In genomic region chr2:29207352-29207751, GRCh38 we compare ENCODE assay signal across 15 cellular contexts.
DNase-seq lines count a peak whose midpoint lies in the region; ATAC-seq and TF ChIP-seq lines count a peak whose summit lies in the region.
"Had no signal": no experiment of that assay in that cellular context is flagged by ENCODE, and none has a peak within 500 bp of the region (broad histone marks: within the 10 kb centered on the region; RNA-seq: fewer than 3 reads in every experiment).

No MANE protein-coding gene starts in this region.

- no peak for TF ChIP-seq CTCF in AG04450 (IDR thresholded peaks at IDR 0.05; ENCODE audit: low read depth, low read length)
- TF ChIP-seq CTCF in Loucy (conservative IDR thresholded peaks at IDR 0.05; ENCODE audit: low read length) = 0 out of 2 replicates have a peak, but pooled peaks have one; percentile 2

- H3K4me2 ChIP-seq in Loucy (ENCODE audit: low read depth, low read length, poor library complexity, severe bottlenecking) = no peak overlapping the region
- H3K4me2 ChIP-seq: KMS-11 had no signal

- peak overlapping the region; percentile 31 for H3K27ac ChIP-seq in AG04450 (ENCODE audit: low read depth, low read length)
- H3K27ac ChIP-seq: C4-2B, GM23248, KMS-11 had no signal

- H3K36me3 ChIP-seq in Loucy (ENCODE audit: insufficient read depth, low read length) = no peaks in the 10 kb centered on the region

- H3K4me1 ChIP-seq in Loucy (ENCODE audit: insufficient read depth, low read length, poor library complexity, severe bottlenecking) = no peaks in the 10 kb centered on the region

- no peaks in the 10 kb centered on the region for H3F3A ChIP-seq in Loucy (ENCODE audit: low read depth)

- no peak overlapping the region for H3K9ac ChIP-seq in Loucy (ENCODE audit: low read depth, low read length, poor library complexity, severe bottlenecking)
- H3K9ac ChIP-seq: GM23248, KMS-11 had no signal

- ATAC-seq in GM18909 (IDR thresholded peaks at IDR 0.05; ENCODE audit: poor library complexity, unreplicated experiment) (no peak), HG02884 (IDR thresholded peaks at IDR 0.05; ENCODE audit: unreplicated experiment) (no peak)

- no peaks in the 10 kb centered on the region for H4K20me1 ChIP-seq in Loucy (ENCODE audit: insufficient read depth, low read length, poor library complexity, severe bottlenecking)

- no peaks in the 10 kb centered on the region for H3K79me2 ChIP-seq in Loucy (ENCODE audit: insufficient read depth, low read length)

- H3K4me3 ChIP-seq in AG04450 (ENCODE audit: low read depth, low read length) (no peak overlapping the region), Loucy (ENCODE audit: low read length, poor library complexity, severe bottlenecking) (no peak overlapping the region)
- H3K4me3 ChIP-seq: GM23248 had no signal

- POLR2A ChIA-PET in AG04450 (lab: Yijun Ruan, JAX) = no interaction called here

- H3K27me3 ChIP-seq in AG04450 (ENCODE audit: control insufficient read depth, insufficient read depth, low read length) (no peaks in the 10 kb centered on the region), Loucy (ENCODE audit: insufficient read depth, low read length, poor library complexity, severe bottlenecking) (no peaks in the 10 kb centered on the region)

- CTCF ChIA-PET in AG04450 (lab: Charles Lee) = interaction anchor here (0.7 kb wide), 1 partner anchor 249 kb away, joined by 4 read pairs; no protein-coding TSS in a partner anchor

- DNase-seq in AG04450 (ENCODE audit: low read depth, low spot score) = peak; percentile 24
- peak; percentile 32 for DNase-seq in EH (ENCODE audit: low read depth)
- DNase-seq in kidney tubule cell (ENCODE audit: low spot score) = peak; percentile 13
- DNase-seq in cerebellar nuclear complex (lab: John Stamatoyannopoulos, UW) = no peak
- DNase-seq: 8988T; CD4-positive, alpha-beta memory T cell; DMS153; DMS79 treated with DMSO at 0.1 percent for 48 hours; GF-D8; GM23248 had no signal

- no peaks in the 10 kb centered on the region for H3K9me2 ChIP-seq in Loucy (replicated peaks; ENCODE audit: low read depth, low read length)

- H2AFZ ChIP-seq in Loucy (ENCODE audit: low read length) = no peak overlapping the region
- H2AFZ ChIP-seq: GM23248 had no signal

- H3K9me3 ChIP-seq in AG04450 (ENCODE audit: control insufficient read depth, insufficient read depth, low read length) (no peaks in the 10 kb centered on the region), Loucy (ENCODE audit: insufficient read depth, low read depth, low read length) (no peaks in the 10 kb centered on the region)

Comparison
In these comparisons a context has a peak if more than half of its experiments do, and no peak if none do; other contexts are left out.
1. DNase-seq: peak in AG04450 (single experiment), EH (single experiment) and kidney tubule cell (single experiment); none in cerebellar nuclear complex (0 of 2).